Comparison of ENCODE assay signal across 8 cellular contexts in the genomic region with DNA sequence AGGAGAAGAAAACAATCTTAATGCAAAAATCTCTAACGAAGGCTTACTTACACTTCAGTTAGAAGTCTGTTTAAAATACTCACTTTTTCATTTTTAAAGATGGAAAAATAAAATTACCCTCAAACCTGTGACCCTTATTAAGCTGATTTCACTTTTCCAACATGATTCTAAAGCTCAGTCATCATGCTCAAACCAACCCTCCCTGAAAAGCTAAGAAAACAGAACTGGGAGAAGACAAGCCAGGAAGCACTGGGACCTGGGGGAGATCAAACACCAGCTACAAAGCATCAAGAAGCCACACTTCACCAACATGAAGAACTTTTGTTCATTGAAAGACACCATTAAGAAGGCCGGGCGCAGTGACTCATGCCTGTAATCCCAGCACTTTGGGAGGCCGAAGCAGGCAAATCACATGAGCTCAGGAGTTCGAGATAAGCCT.
DNase-seq lines count a peak whose midpoint lies in the region; TF ChIP-seq lines count a peak whose summit lies in the region.

No MANE protein-coding gene starts in this region.

- peak overlapping the region; percentile 59 for H3K27ac Mint-ChIP-seq in activated T-cell treated with anti-CD3 and anti-CD28 coated beads, Interleukin-2, amount 50 U/mL, for 24 hours

- H3K27me3 Mint-ChIP-seq in activated T-cell treated with anti-CD3 and anti-CD28 coated beads, Interleukin-2, amount 50 U/mL, for 24 hours: no peaks in the 10 kb centered on the region

- TF ChIP-seq CTCF in liver (IDR thresholded peaks at IDR 0.05; ENCODE audit: low read depth, low read length, missing input control): no peak

- H3K4me1 Mint-ChIP-seq in activated T-cell treated with anti-CD3 and anti-CD28 coated beads, Interleukin-2, amount 50 U/mL, for 24 hours (ENCODE audit: low read depth): peaks cover 41% of the 10 kb centered on the region

- TF ChIP-seq RAD21 in liver (IDR thresholded peaks at IDR 0.05): no peak

- no peak for DNase-seq in activated T-cell treated with anti-CD3 and anti-CD28 coated beads, Interleukin-2, amount 50 U/mL, for 24 hours
- no peak for DNase-seq in activated T-cell treated with anti-CD3 and anti-CD28 coated beads, Interleukin-2, amount 50 U/mL, for 48 hours
- DNase-seq in adipocyte (ENCODE audit: low read depth): peak; percentile 57
- no peak for DNase-seq in erythroblast (lab: John Stamatoyannopoulos, UW)
- no peak for DNase-seq in stimulated activated CD4-positive, alpha-beta T cell treated with anti-CD3 and anti-CD28 coated beads, Interleukin-15, amount 100 ng/mL, for 24 hours
- DNase-seq in GM03348 (ENCODE audit: low spot score): no peak

- H3K4me3 ChIP-seq in adipocyte (ENCODE audit: low read length): no peak overlapping the region
- no peak overlapping the region for H3K4me3 ChIP-seq in liver (ENCODE audit: low read depth in 1 of 3, low read length in 3 of 3)
- H3K4me3 ChIP-seq in urinary bladder (ENCODE audit: low read depth, low read length): no peak overlapping the region

- H3K27me3 ChIP-seq in adipocyte (replicated peaks; ENCODE audit: control insufficient read depth, insufficient read depth, low read length) (peaks cover 7% of the 10 kb centered on the region), liver (ENCODE audit: control insufficient read depth in 4 of 4, insufficient read depth in 4 of 4, low read length in 3 of 4) (no peaks in the 10 kb centered on the region)

- no peaks in the 10 kb centered on the region for H3K36me3 Mint-ChIP-seq in activated T-cell treated with anti-CD3 and anti-CD28 coated beads, Interleukin-2, amount 50 U/mL, for 24 hours (ENCODE audit: low read depth)

- H3K4me1 ChIP-seq in adipocyte (ENCODE audit: control insufficient read depth, insufficient read depth, low read length) (peaks cover 27% of the 10 kb centered on the region), liver (ENCODE audit: control insufficient read depth in 4 of 4, insufficient read depth in 4 of 4, low read length in 3 of 4) (peaks cover 11 to 19% (median 14%) of the 10 kb centered on the region in 4 donors), urinary bladder (ENCODE audit: insufficient read depth) (no peaks in the 10 kb centered on the region)

- WGBS in liver: 81% methylated on average over 5 of the region's 5 CpGs
- WGBS in urinary bladder: 19% methylated on average over 5 of the region's 5 CpGs

- H3K4me3 Mint-ChIP-seq in activated T-cell treated with anti-CD3 and anti-CD28 coated beads, Interleukin-2, amount 50 U/mL, for 24 hours: no peak overlapping the region

- peak overlapping the region; percentile 53 for H3K9ac ChIP-seq in adipocyte (ENCODE audit: low read length)
- peak overlapping the region; percentile 3 to 27 for H3K9ac ChIP-seq in liver (ENCODE audit: low read depth in 1 of 2, low read length in 2 of 2)

- H3K9me3 ChIP-seq in adipocyte (ENCODE audit: control insufficient read depth, low read length) (no peaks in the 10 kb centered on the region), liver (ENCODE audit: control insufficient read depth in 4 of 4, low read length in 3 of 4) (no peaks in the 10 kb centered on the region)

- H3K36me3 ChIP-seq in adipocyte (ENCODE audit: control insufficient read depth, insufficient read depth, low read length, severe bottlenecking) (no peaks in the 10 kb centered on the region), liver (ENCODE audit: control insufficient read depth in 4 of 4, insufficient read depth in 3 of 4, low read depth in 1 of 4, low read length in 3 of 4) (no peaks in the 10 kb centered on the region), urinary bladder (ENCODE audit: insufficient read depth) (no peaks in the 10 kb centered on the region)

- H3K27ac ChIP-seq in liver (ENCODE audit: low read depth in 1 of 2, low read length in 2 of 2) (peak overlapping the region; percentile 72 to 76), urinary bladder (ENCODE audit: low read depth) (peak overlapping the region; percentile 59)

- H3K9me3 Mint-ChIP-seq in activated T-cell treated with anti-CD3 and anti-CD28 coated beads, Interleukin-2, amount 50 U/mL, for 24 hours: no peaks in the 10 kb centered on the region

- TF ChIP-seq POLR2A in erythroblast (IDR thresholded peaks at IDR 0.05; ENCODE audit: low read length): no peak

TF ChIP-seq in liver, 16 proteins besides CTCF, POLR2A, EP300 and RAD21:
- TF ChIP-seq SP1 (IDR thresholded peaks at IDR 0.05) (no peak), YY1 (IDR thresholded peaks at IDR 0.05) (no peak), HNF4A (conservative IDR thresholded peaks at IDR 0.05) (no peak), TAF1 (conservative IDR thresholded peaks at IDR 0.05) (no peak), EGR1 (IDR thresholded peaks at IDR 0.05; ENCODE audit: low read depth in 2 of 2) (no peak), GABPA (IDR thresholded peaks at IDR 0.05 in 1 of 2, conservative IDR thresholded peaks at IDR 0.05 in 1 of 2) (no peak), ZBTB33 (IDR thresholded peaks at IDR 0.05) (no peak), FOXA2 (IDR thresholded peaks at IDR 0.05) (no peak), REST (IDR thresholded peaks at IDR 0.05) (no peak), RXRA (IDR thresholded peaks at IDR 0.05) (no peak), ATF3 (IDR thresholded peaks at IDR 0.05) (no peak), HNF4G (IDR thresholded peaks at IDR 0.05) (no peak)
- TF ChIP-seq, protein P1, sequence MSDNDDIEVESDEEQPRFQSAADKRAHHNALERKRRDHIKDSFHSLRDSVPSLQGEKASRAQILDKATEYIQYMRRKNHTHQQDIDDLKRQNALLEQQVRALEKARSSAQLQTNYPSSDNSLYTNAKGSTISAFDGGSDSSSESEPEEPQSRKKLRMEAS (IDR thresholded peaks at IDR 0.05): no peak
